ENCODE assay signal across 8 cellular contexts in the genomic region with DNA sequence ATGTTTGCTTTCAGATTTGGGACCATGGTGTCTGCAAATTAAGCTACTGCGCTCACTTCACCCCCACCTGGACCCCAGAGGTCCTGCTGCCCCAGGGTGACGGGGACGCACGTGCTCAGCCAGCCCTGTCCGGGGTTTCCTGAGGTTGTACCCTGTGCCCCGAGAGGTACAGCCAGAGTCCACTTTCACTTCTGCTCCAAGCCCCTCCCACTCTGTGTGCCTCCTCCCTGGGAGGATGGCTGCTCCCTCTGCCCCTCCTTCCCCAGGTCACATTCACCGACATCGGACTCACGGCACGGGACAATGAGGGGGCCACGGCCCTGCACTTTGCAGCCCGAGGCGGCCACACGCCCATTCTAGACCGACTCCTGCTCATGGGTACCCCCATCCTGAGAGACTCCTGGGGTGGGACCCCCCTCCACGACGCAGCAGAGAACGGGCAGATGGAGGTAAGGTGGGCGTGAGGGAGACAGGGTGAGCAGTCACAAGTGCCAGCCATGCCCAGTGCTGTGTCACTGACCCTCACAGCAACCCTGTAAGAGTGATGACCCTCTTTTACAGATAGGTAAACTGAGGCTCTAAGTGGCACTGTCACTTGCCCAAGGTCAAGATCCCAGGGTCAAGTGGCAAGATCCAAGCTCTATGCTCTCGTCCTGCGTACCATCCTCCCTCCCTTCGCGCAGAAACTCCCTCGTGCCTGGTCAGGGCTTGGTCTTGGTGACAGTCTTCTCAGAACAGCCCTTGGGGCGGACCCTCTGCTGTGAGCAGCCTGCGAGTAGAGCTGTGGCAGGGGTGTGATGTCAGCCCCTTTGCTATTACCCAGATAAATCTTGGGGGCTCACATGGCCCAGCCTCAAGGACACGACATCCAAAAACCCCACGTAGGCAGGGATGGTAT. TPM values are rescaled to one million over a fixed set of nuclear protein-coding genes. Genes with fewer than 3 reads are reported as not detected.
A peak's percentile ranks its signal among the peaks of the same experiment; 100 is the strongest.
DNase-seq lines count a peak whose midpoint lies in the region; ATAC-seq and TF ChIP-seq lines count a peak whose summit lies in the region.

No MANE protein-coding gene starts in this region.

- CTCF ChIA-PET in activated B cell treated with CpG ODN at 0.5 μM for 24 hours (lab: Charles Lee): interaction anchor here (0.7 kb wide), 2 partner anchors 20 to 56 kb away, joined by 3 read pairs; no protein-coding TSS in a partner anchor

- no peak overlapping the region for H3K4me3 Mint-ChIP-seq in activated T-cell treated with anti-CD3 and anti-CD28 coated beads, Interleukin-2, amount 50 U/mL, for 4 hours
- H3K4me3 Mint-ChIP-seq in activated B cell treated with CpG ODN at 0.5 μM for 24 hours: peak overlapping the region; percentile 88
- H3K4me3 Mint-ChIP-seq in stimulated activated naive B cell treated with anti-CD40 and anti-IgM and Interleukin-4, amounts not matched to agents 10 μg/mL and 1 μg/mL and 100 μg/mL, for 72 hours: peak overlapping the region; percentile 85 to 87

- TF ChIP-seq CTCF in activated B cell treated with CpG ODN at 0.5 μM for 24 hours (IDR thresholded peaks at IDR 0.05): no peak

- H3K9me3 Mint-ChIP-seq in activated T-cell treated with anti-CD3 and anti-CD28 coated beads, Interleukin-2, amount 50 U/mL, for 4 hours: peaks cover 7% of the 10 kb centered on the region
- H3K9me3 Mint-ChIP-seq in activated B cell treated with CpG ODN at 0.5 μM for 24 hours: peaks cover 3% of the 10 kb centered on the region
- peaks cover 3 to 6% of the 10 kb centered on the region in 2 donors for H3K9me3 Mint-ChIP-seq in stimulated activated naive B cell treated with anti-CD40 and anti-IgM and Interleukin-4, amounts not matched to agents 10 μg/mL and 1 μg/mL and 100 μg/mL, for 72 hours

- POLR2A ChIA-PET in activated B cell treated with CpG ODN at 0.5 μM for 24 hours (lab: Charles Lee): interaction anchor here (0.6 to 1.5 kb wide), 5 partner anchors 8 to 203 kb away, joined by 3 to 9 read pairs (median 6); a partner anchor contains a TSS

- peak; percentile 4 for DNase-seq in activated T-cell treated with anti-CD3 and anti-CD28 coated beads, Interleukin-2, amount 50 U/mL, for 4 hours
- no peak for DNase-seq in activated T-cell treated with anti-CD3 and anti-CD28 coated beads, Interleukin-2, amount 50 U/mL, for 48 hours
- DNase-seq in activated B cell treated with CpG ODN at 0.5 μM for 24 hours (peak; percentile 52), NCI-H69 (lab: John Stamatoyannopoulos, UW) (no peak), GF-D8 (lab: John Stamatoyannopoulos, UW) (no peak)
- DNase-seq in stimulated activated naive B cell treated with anti-CD40 and anti-IgM and Interleukin-4, amounts not matched to agents 10 μg/mL and 1 μg/mL and 100 μg/mL, for 72 hours: peak; percentile 81

- peaks cover 2% of the 10 kb centered on the region for H3K36me3 Mint-ChIP-seq in activated T-cell treated with anti-CD3 and anti-CD28 coated beads, Interleukin-2, amount 50 U/mL, for 4 hours (ENCODE audit: insufficient read depth)
- H3K36me3 Mint-ChIP-seq in activated B cell treated with CpG ODN at 0.5 μM for 24 hours (ENCODE audit: low read depth): no peaks in the 10 kb centered on the region
- H3K36me3 Mint-ChIP-seq in stimulated activated naive B cell treated with anti-CD40 and anti-IgM and Interleukin-4, amounts not matched to agents 10 μg/mL and 1 μg/mL and 100 μg/mL, for 72 hours: peaks cover 7 to 9% of the 10 kb centered on the region in 2 donors

- no peak for ATAC-seq in activated T-cell treated with anti-CD3 and anti-CD28 coated beads, Interleukin-2, amount 50 U/mL, for 4 hours
- ATAC-seq in HG03045 (IDR thresholded peaks at IDR 0.05; ENCODE audit: unreplicated experiment): peak; percentile 78
- ATAC-seq in activated B cell treated with CpG ODN at 0.5 μM for 24 hours (ENCODE audit: low read depth): peak; percentile 95
- peak; percentile 92 for ATAC-seq in stimulated activated naive B cell treated with anti-CD40 and anti-IgM and Interleukin-4, amounts not matched to agents 10 μg/mL and 1 μg/mL and 100 μg/mL, for 72 hours (replicated peaks)
- no peak for ATAC-seq in HG02970 (IDR thresholded peaks at IDR 0.05; ENCODE audit: low FRiP score, unreplicated experiment)

- H3K27me3 Mint-ChIP-seq in activated T-cell treated with anti-CD3 and anti-CD28 coated beads, Interleukin-2, amount 50 U/mL, for 4 hours (ENCODE audit: low read depth): no peaks in the 10 kb centered on the region
- H3K27me3 Mint-ChIP-seq in activated B cell treated with CpG ODN at 0.5 μM for 24 hours: no peaks in the 10 kb centered on the region
- H3K27me3 Mint-ChIP-seq in stimulated activated naive B cell treated with anti-CD40 and anti-IgM and Interleukin-4, amounts not matched to agents 10 μg/mL and 1 μg/mL and 100 μg/mL, for 72 hours: no peaks in the 10 kb centered on the region

- intact Hi-C loops in activated B cell treated with CpG ODN at 0.5 μM for 24 hours (cut with micrococcal nuclease): loop anchor here (1.0 to 10.0 kb wide), 7 partner anchors 9 to 435 kb away; a partner anchor contains a TSS

- H3K4me1 Mint-ChIP-seq in activated T-cell treated with anti-CD3 and anti-CD28 coated beads, Interleukin-2, amount 50 U/mL, for 4 hours (ENCODE audit: low read depth): peaks cover 3% of the 10 kb centered on the region
- peaks cover 35% of the 10 kb centered on the region for H3K4me1 Mint-ChIP-seq in activated B cell treated with CpG ODN at 0.5 μM for 24 hours
- peaks cover 43 to 69% of the 10 kb centered on the region in 2 donors for H3K4me1 Mint-ChIP-seq in stimulated activated naive B cell treated with anti-CD40 and anti-IgM and Interleukin-4, amounts not matched to agents 10 μg/mL and 1 μg/mL and 100 μg/mL, for 72 hours

- peak overlapping the region; percentile 86 for H3K27ac Mint-ChIP-seq in activated B cell treated with CpG ODN at 0.5 μM for 24 hours
- peak overlapping the region; percentile 99 for H3K27ac Mint-ChIP-seq in stimulated activated naive B cell treated with anti-CD40 and anti-IgM and Interleukin-4, amounts not matched to agents 10 μg/mL and 1 μg/mL and 100 μg/mL, for 72 hours

RNA-seq across cellular contexts. Expression of a gene that starts 7.6 kb away (rescaled TPM):
- under 1 TPM; 0.08 to 0.35 (median 0.14) TPM for total RNA-seq in activated T-cell treated with anti-CD3 and anti-CD28 coated beads, Interleukin-2, amount 50 U/mL, for 4 hours
- total RNA-seq in activated B cell treated with CpG ODN at 0.5 μM for 24 hours: 0.27 and 0.42 TPM in 2 replicates

RNA-seq across cellular contexts. Expression of a gene that starts 30.7 kb away (rescaled TPM):
- total RNA-seq in activated T-cell treated with anti-CD3 and anti-CD28 coated beads, Interleukin-2, amount 50 U/mL, for 4 hours: not detected
- not detected in 2 replicates for total RNA-seq in activated B cell treated with CpG ODN at 0.5 μM for 24 hours

RNA-seq across cellular contexts. Expression of a gene that starts 47.0 kb away (rescaled TPM):
- 10 to 100 TPM; 46.4 to 63.5 (median 60.1) TPM for total RNA-seq in activated T-cell treated with anti-CD3 and anti-CD28 coated beads, Interleukin-2, amount 50 U/mL, for 4 hours
- total RNA-seq in activated B cell treated with CpG ODN at 0.5 μM for 24 hours: 24.1 and 26.9 TPM in 2 replicates

RNA-seq across cellular contexts. Expression of a gene that starts 51.0 kb away (rescaled TPM):
- under 1 TPM; 0.13 to 0.91 (median 0.22) TPM for total RNA-seq in activated T-cell treated with anti-CD3 and anti-CD28 coated beads, Interleukin-2, amount 50 U/mL, for 4 hours
- not detected in 2 replicates for total RNA-seq in activated B cell treated with CpG ODN at 0.5 μM for 24 hours

Comparison
In these comparisons a context has a peak if more than half of its experiments do, and no peak if none do; other contexts are left out.
1. DNase-seq: peak in activated T-cell treated with anti-CD3 and anti-CD28 coated beads, Interleukin-2, amount 50 U/mL, for 4 hours (single experiment), activated B cell treated with CpG ODN at 0.5 μM for 24 hours (single experiment) and stimulated activated naive B cell treated with anti-CD40 and anti-IgM and Interleukin-4, amounts not matched to agents 10 μg/mL and 1 μg/mL and 100 μg/mL, for 72 hours (single experiment); none in activated T-cell treated with anti-CD3 and anti-CD28 coated beads, Interleukin-2, amount 50 U/mL, for 48 hours (0 of 2), NCI-H69 (single experiment) and GF-D8 (single experiment).
2. ATAC-seq: peak in HG03045 (single experiment), activated B cell treated with CpG ODN at 0.5 μM for 24 hours (single experiment) and stimulated activated naive B cell treated with anti-CD40 and anti-IgM and Interleukin-4, amounts not matched to agents 10 μg/mL and 1 μg/mL and 100 μg/mL, for 72 hours (2 of 2); none in activated T-cell treated with anti-CD3 and anti-CD28 coated beads, Interleukin-2, amount 50 U/mL, for 4 hours (0 of 2) and HG02970 (single experiment).